ENCODE assay signal across 8 cellular contexts in the genomic region with DNA sequence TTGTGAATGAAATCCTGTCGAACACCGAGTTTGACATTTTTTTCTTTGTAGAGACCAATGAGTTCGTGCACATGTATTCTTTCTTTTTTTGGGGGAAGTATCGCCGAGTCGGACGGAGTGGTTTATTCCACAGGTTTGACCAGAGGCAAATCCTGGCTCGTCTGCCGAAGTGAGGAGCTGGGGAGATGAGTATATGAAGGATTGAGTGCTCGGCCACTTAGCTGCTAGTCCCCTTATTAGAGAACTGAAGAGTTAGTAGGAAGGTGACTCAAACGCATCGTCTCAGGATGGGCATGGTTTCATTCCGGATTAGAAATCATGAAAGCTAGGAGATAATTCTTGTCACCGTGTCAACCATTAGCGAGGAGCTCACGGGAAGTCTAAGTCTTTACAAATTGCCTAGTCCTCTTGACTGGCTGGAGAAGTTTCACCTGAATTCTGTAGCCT.
DNase-seq lines count a peak whose midpoint lies in the region; ATAC-seq and TF ChIP-seq lines count a peak whose summit lies in the region.

No MANE protein-coding gene starts in this region.

- peaks cover 21% of the 10 kb centered on the region for H3K27me3 Mint-ChIP-seq in brain

- TF ChIP-seq CTCF in AG04450 (IDR thresholded peaks at IDR 0.05; ENCODE audit: low read depth, low read length): no peak
- no peak for TF ChIP-seq CTCF in brain (conservative IDR thresholded peaks at IDR 0.05)

- H3K4me3 ChIP-seq in AG04450 (ENCODE audit: low read depth, low read length): peak overlapping the region; percentile 70
- H3K4me3 ChIP-seq in mesodermal cell (ENCODE audit: extremely low read depth, insufficient read depth, low read length, poor library complexity, severe bottlenecking): peak overlapping the region; percentile 66

- no peak for DNase-seq in AG04450 (ENCODE audit: low read depth, low spot score)
- DNase-seq in occipital lobe (lab: John Stamatoyannopoulos, UW): no peak
- no peak for DNase-seq in NCI-H187 treated with DMSO at 0.1 percent for 48 hours (lab: John Stamatoyannopoulos, UW)

- H3K27me3 ChIP-seq in AG04450 (ENCODE audit: control insufficient read depth, insufficient read depth, low read length): no peaks in the 10 kb centered on the region

- peak overlapping the region; percentile 88 to 97 (median 93) for H3K4me3 Mint-ChIP-seq in brain

- POLR2A ChIA-PET in AG04450 (lab: Yijun Ruan, JAX): interaction anchor here (0.5 kb wide), 1 partner anchor 202 kb away, joined by 3 read pairs; no protein-coding TSS in a partner anchor

- CTCF ChIA-PET in AG04450 (lab: Charles Lee): interaction anchor here (0.6 to 4.1 kb wide), 7 partner anchors 11 to 611 kb away, joined by 3 to 20 read pairs (median 6); no protein-coding TSS in a partner anchor

- H3K27ac ChIP-seq in AG04450 (ENCODE audit: low read depth, low read length): no peak overlapping the region
- no peak overlapping the region for H3K27ac ChIP-seq in mesodermal cell (ENCODE audit: low read depth, low read length, severe bottlenecking)

- H3K4me1 ChIP-seq in mesodermal cell (ENCODE audit: control insufficient read depth, insufficient read depth, low read length, poor library complexity, severe bottlenecking): no peaks in the 10 kb centered on the region

- H3K36me3 Mint-ChIP-seq in brain: peaks cover 17% of the 10 kb centered on the region

- WGBS in mesodermal cell (ENCODE audit: insufficient coverage in 2 of 2), 2 experiments: 1 to 2% methylated on average over 11 to 12 of the region's 16 CpGs

- ATAC-seq in GM18873 (IDR thresholded peaks at IDR 0.05; ENCODE audit: low FRiP score, unreplicated experiment) (peak; percentile 26), HG03439 (IDR thresholded peaks at IDR 0.05; ENCODE audit: unreplicated experiment) (peak; percentile 10), esophagus mucosa (no peak)

- peak overlapping the region; percentile 48 to 81 (median 79) for H3K27ac Mint-ChIP-seq in brain

- H3K9me3 ChIP-seq in AG04450 (ENCODE audit: control insufficient read depth, insufficient read depth, low read length) (peaks cover 1% of the 10 kb centered on the region), mesodermal cell (ENCODE audit: control insufficient read depth, low read length) (peaks cover under 1% of the 10 kb centered on the region)

- H3K9me3 Mint-ChIP-seq in brain: peaks cover 7 to 10% (median 10%) of the 10 kb centered on the region in 5 experiments

- H3K36me3 ChIP-seq in mesodermal cell (ENCODE audit: control insufficient read depth, insufficient read depth, low read length): no peaks in the 10 kb centered on the region

- H3K4me1 Mint-ChIP-seq in brain: peaks cover 31% of the 10 kb centered on the region
